In genomic region chr16:3907586-3907985, GRCh38 we compare ENCODE assay signal across 16 cellular contexts.
"Had no signal": no experiment of that assay in that cellular context is flagged by ENCODE, and none has a peak within 500 bp of the region (broad histone marks: within the 10 kb centered on the region; RNA-seq: fewer than 3 reads in every experiment).

No MANE protein-coding gene starts in this region.

- H3K4me1 ChIP-seq: body of pancreas, lower lobe of right lung, parathyroid adenoma, sigmoid colon, thyroid gland had no signal

- H3K36me3 ChIP-seq: lower lobe of right lung, sigmoid colon, thyroid gland had no signal

- H2AFZ ChIP-seq: parathyroid adenoma had no signal

- H3K9me3 ChIP-seq: body of pancreas, lower lobe of right lung, sigmoid colon, thyroid gland had no signal

- H3K27ac ChIP-seq: body of pancreas, lower lobe of right lung, parathyroid adenoma, sigmoid colon, thyroid gland had no signal

- H3K27me3 ChIP-seq: body of pancreas, sigmoid colon, thyroid gland had no signal

- FAIRE-seq: islet of Langerhans had no signal

- ATAC-seq: activated CD8-positive, alpha-beta memory T cell treated with anti-CD3 and anti-CD28 coated beads, Interleukin-2, amount 10 ng/mL, durations not matched to agents 7 days and 5 days; body of pancreas; effector memory CD8-positive, alpha-beta T cell; lower lobe of right lung; natural killer cell treated with Interleukin-12 subunit alpha and Interleukin-12 subunit beta and Interleukin-15 and Interleukin-18, amount 100 ng/mL, for 72 hours had no signal

- H3K4me3 ChIP-seq: body of pancreas, lower lobe of right lung, sigmoid colon, thyroid gland had no signal

- DNase-seq: activated B cell treated with CpG ODN at 0.5 μM for 24 hours; activated CD4-positive, alpha-beta memory T cell treated with anti-CD3 and anti-CD28 coated beads, Interleukin-2, amount 10 ng/mL, durations not matched to agents 7 days and 5 days; activated CD4-positive, alpha-beta T cell treated with anti-CD3 and anti-CD28 coated beads for 48 hours; activated CD8-positive, alpha-beta memory T cell treated with anti-CD3 and anti-CD28 coated beads, Interleukin-2, amount 10 ng/mL, durations not matched to agents 7 days and 5 days; activated naive CD4-positive, alpha-beta T cell treated with Interleukin-2 at 50 U/mL for 16 hours; activated naive CD8-positive, alpha-beta T cell treated with anti-CD3 and anti-CD28 coated beads, Interleukin-2, amount 10 ng/mL, durations not matched to agents 7 days and 5 days; body of pancreas; effector memory CD8-positive, alpha-beta T cell; lower lobe of right lung; stimulated activated CD8-positive, alpha-beta memory T cell treated with anti-CD3 and anti-CD28 coated beads, Interleukin-4, amount 100 ng/mL, for 48 hours; stimulated activated naive CD4-positive, alpha-beta T cell; thyroid gland had no signal

- H3K79me2 ChIP-seq: parathyroid adenoma had no signal
